13 cellular contexts compared by ENCODE assay signal in the genomic region with DNA sequence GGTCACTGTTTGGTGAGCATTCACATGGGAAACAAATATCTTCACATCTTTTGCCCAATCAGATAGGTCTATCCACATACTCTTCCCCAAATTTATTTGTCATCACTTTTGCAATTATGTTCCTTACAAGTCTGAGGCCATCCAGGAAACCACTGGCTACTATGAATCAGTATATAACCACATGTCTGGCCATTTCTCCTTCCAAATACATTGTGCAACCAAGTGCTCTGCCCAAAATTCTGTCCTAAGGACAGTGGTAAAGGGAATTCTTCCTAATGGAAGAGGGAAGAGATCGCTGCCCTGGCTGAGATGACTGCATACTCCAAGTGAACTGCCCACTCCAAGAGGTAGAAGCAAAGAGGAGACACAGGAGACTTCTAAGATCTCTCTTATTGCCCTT.
DNase-seq lines count a peak whose midpoint lies in the region; TF ChIP-seq lines count a peak whose summit lies in the region.
"Had no signal": no experiment of that assay in that cellular context is flagged by ENCODE, and none has a peak within 500 bp of the region (broad histone marks: within the 10 kb centered on the region; RNA-seq: fewer than 3 reads in every experiment).

No MANE protein-coding gene starts in this region.

- DNase-seq in HCEC 1CT (peak; percentile 100), amniotic epithelial cell (ENCODE audit: low read depth) (peak; percentile 97), glomerular visceral epithelial cell (ENCODE audit: extremely low spot score) (peak; percentile 53), stromal cell of bone marrow (ENCODE audit: low read depth) (peak; percentile 97), NCI-H510A (lab: John Stamatoyannopoulos, UW) (no peak), HEK293T (ENCODE audit: extremely low spot score) (no peak), NOMO-1 treated with dmso at 0.1 percent for 144 hours (lab: John Stamatoyannopoulos, UW; ENCODE audit: unreplicated experiment) (no peak)
- DNase-seq: activated naive CD4-positive, alpha-beta T cell treated with anti-CD3 and anti-CD28 coated beads for 36 hours; dermis blood vessel endothelial cell; DMS153; mesendoderm; NCI-H2107; T-helper 17 cell had no signal

- POLR2A ChIA-PET in HEK293T (lab: Yijun Ruan, JAX), result no interaction called here

- CTCF ChIA-PET in HEK293T (lab: Yijun Ruan, JAX), result no interaction called here

TF ChIP-seq in HEK293T, 16 proteins besides CTCF, POLR2A, EP300 and RAD21:
- TF ChIP-seq TARDBP (IDR thresholded peaks at IDR 0.05), result no peak
- TF ChIP-seq, protein P1, sequence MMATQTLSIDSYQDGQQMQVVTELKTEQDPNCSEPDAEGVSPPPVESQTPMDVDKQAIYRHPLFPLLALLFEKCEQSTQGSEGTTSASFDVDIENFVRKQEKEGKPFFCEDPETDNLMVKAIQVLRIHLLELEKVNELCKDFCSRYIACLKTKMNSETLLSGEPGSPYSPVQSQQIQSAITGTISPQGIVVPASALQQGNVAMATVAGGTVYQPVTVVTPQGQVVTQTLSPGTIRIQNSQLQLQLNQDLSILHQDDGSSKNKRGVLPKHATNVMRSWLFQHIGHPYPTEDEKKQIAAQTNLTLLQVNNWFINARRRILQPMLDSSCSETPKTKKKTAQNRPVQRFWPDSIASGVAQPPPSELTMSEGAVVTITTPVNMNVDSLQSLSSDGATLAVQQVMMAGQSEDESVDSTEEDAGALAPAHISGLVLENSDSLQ (IDR thresholded peaks at IDR 0.05), result no peak
- no peak for TF ChIP-seq NFRKB (IDR thresholded peaks at IDR 0.05)
- no peak for TF ChIP-seq ELF4 (IDR thresholded peaks at IDR 0.05)
- TF ChIP-seq BHLHE40 (IDR thresholded peaks at IDR 0.05; ENCODE audit: borderline replicate concordance), result no peak
- no peak for TF ChIP-seq FOXK2 (IDR thresholded peaks at IDR 0.05)
- TF ChIP-seq SP1 (IDR thresholded peaks at IDR 0.05), result no peak
- no peak for TF ChIP-seq ARNT (IDR thresholded peaks at IDR 0.05)
- no peak for TF ChIP-seq ZNF384 (IDR thresholded peaks at IDR 0.05)
- no peak for TF ChIP-seq FOXA1 (IDR thresholded peaks at IDR 0.05)
- TF ChIP-seq SUZ12 (IDR thresholded peaks at IDR 0.05), result no peak
- no peak for TF ChIP-seq L3MBTL2 (conservative IDR thresholded peaks at IDR 0.05)
- no peak for TF ChIP-seq LEF1 (IDR thresholded peaks at IDR 0.05; ENCODE audit: borderline replicate concordance)
- TF ChIP-seq CTBP1 (IDR thresholded peaks at IDR 0.05; ENCODE audit: borderline replicate concordance), result no peak
- TF ChIP-seq FOXM1 (IDR thresholded peaks at IDR 0.05; ENCODE audit: borderline replicate concordance), result no peak

Comparison
In these comparisons a context has a peak if more than half of its experiments do, and no peak if none do; other contexts are left out.
1. DNase-seq: peak in HCEC 1CT (single experiment), amniotic epithelial cell (single experiment), glomerular visceral epithelial cell (single experiment) and stromal cell of bone marrow (single experiment); none in NCI-H510A (single experiment), HEK293T (single experiment) and NOMO-1 treated with dmso at 0.1 percent for 144 hours (single experiment).